1 cellular context compared by ENCODE assay signal in genomic region chr12:32305163-32305562, GRCh38.
A peak's percentile ranks its signal among the peaks of the same experiment; 100 is the strongest.
TF ChIP-seq lines count a peak whose summit lies in the region.

No MANE protein-coding gene starts in this region.

TF ChIP-seq in IMR-90, 13 proteins besides CTCF, POLR2A, EP300 and RAD21:
- TF ChIP-seq CHD1 (IDR thresholded peaks at IDR 0.05; ENCODE audit: low read depth, low read length) (no peak), SMC3 (IDR thresholded peaks at IDR 0.05; ENCODE audit: low read depth, low read length) (peak; percentile 67)
